In genomic region chr11:128757235-128757711, GRCh38 we compare ENCODE assay signal across 9 cellular contexts.
DNase-seq lines count a peak whose midpoint lies in the region; ATAC-seq, FAIRE-seq and TF ChIP-seq lines count a peak whose summit lies in the region.
"Had no signal": no experiment of that assay in that cellular context is flagged by ENCODE, and none has a peak within 500 bp of the region (broad histone marks: within the 10 kb centered on the region; RNA-seq: fewer than 3 reads in every experiment).

No MANE protein-coding gene starts in this region.

- TF ChIP-seq CTCF in GM10266 (IDR thresholded peaks at IDR 0.05; ENCODE audit: control insufficient read depth, insufficient read depth, low read depth, missing control alignments), result peak; percentile 88
- peak; percentile 24 for TF ChIP-seq CTCF in epithelial cell of proximal tubule (conservative IDR thresholded peaks at IDR 0.05; ENCODE audit: low read depth, low read length)

- peak; percentile 82 for ATAC-seq in GM21723 (IDR thresholded peaks at IDR 0.05; ENCODE audit: unreplicated experiment)

- no peak for FAIRE-seq in RCC 7860 (lab: Jason Lieb, UNC)

- H3K4me3 ChIP-seq in Jurkat, Clone E6-1 (ENCODE audit: low read length), result no peak overlapping the region
- H3K4me3 ChIP-seq in epithelial cell of proximal tubule (ENCODE audit: low read depth, low read length), result no peak overlapping the region
- H3K4me3 ChIP-seq: thoracic aorta had no signal

- DNase-seq in GM10266 (ENCODE audit: extremely low spot score) (peak; percentile 83), epithelial cell of proximal tubule (ENCODE audit: low read depth) (no peak), RCC 7860 (ENCODE audit: low spot score) (no peak), kidney glomerular epithelial cell (lab: John Stamatoyannopoulos, UW) (no peak)
- peak; percentile 77 for DNase-seq in Jurkat, Clone E6-1 (ENCODE audit: low read depth, low spot score)
- DNase-seq in activated CD4-positive, alpha-beta T cell treated with anti-CD3 and anti-CD28 coated beads, Interleukin-2, amount 50 U/mL, for 4 hours, result peak; percentile 57 to 68
- DNase-seq in stimulated activated CD4-positive, alpha-beta T cell treated with anti-CD3 and anti-CD28 coated beads, Interleukin-1b, Interleukin-23, amount 100 ng/mL, for 24 hours (ENCODE audit: low read depth in 4 of 4, low spot score in 1 of 4), result peak; percentile 26 to 56 (median 34)

Comparison
In these comparisons a context has a peak if more than half of its experiments do, and no peak if none do; other contexts are left out.
1. DNase-seq: peak in GM10266 (single experiment), Jurkat, Clone E6-1 (single experiment), activated CD4-positive, alpha-beta T cell treated with anti-CD3 and anti-CD28 coated beads, Interleukin-2, amount 50 U/mL, for 4 hours (2 of 2) and stimulated activated CD4-positive, alpha-beta T cell treated with anti-CD3 and anti-CD28 coated beads, Interleukin-1b, Interleukin-23, amount 100 ng/mL, for 24 hours (4 of 4); none in epithelial cell of proximal tubule (single experiment), RCC 7860 (single experiment) and kidney glomerular epithelial cell (single experiment).